Comparison of ENCODE assay signal across 8 cellular contexts in the genomic region with DNA sequence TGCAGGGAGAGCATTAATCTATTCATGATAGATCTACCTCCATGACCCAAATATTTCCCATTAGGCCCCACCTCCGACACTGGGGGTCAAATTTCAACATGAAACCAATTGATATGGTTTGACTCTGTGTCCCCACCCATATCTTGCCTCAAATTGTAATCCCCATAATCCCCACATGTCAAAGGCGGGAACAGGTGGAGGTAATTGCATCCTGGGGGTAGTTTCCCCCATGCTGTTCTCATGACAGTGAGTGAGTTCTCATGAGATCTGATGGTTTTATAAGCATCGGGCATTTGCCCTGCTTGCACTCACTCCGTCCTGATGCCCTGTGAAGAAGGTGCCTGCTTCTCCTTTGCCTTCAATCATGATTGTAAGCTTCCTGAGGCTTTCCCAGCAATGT.
"Had no signal": no experiment of that assay in that cellular context is flagged by ENCODE, and none has a peak within 500 bp of the region (broad histone marks: within the 10 kb centered on the region; RNA-seq: fewer than 3 reads in every experiment).

No MANE protein-coding gene starts in this region.

- H3K4me3 ChIP-seq: GM12878 had no signal

- ATAC-seq: GM12878 had no signal

- FAIRE-seq: G401.6, GM12878, GM12891, GM12892, GM18507, GM19239 had no signal

- DNase-seq: GDM1, GF-D8 had no signal
